1 cellular context compared by ENCODE assay signal in genomic region chr16:10870137-10870776, GRCh38.
A peak's percentile ranks its signal among the peaks of the same experiment; 100 is the strongest.
TF ChIP-seq lines count a peak whose summit lies in the region.

No MANE protein-coding gene starts in this region.

TF ChIP-seq in HepG2, 621 proteins besides CTCF, POLR2A, EP300 and RAD21 (continued from another document):
- TF ChIP-seq TFAP4 (IDR thresholded peaks at IDR 0.05; ENCODE audit: borderline replicate concordance, low read depth) (peak; percentile 52; the same call in 1 of the 2 replicates), ZBTB7B (CRISPR knock-in tag; IDR thresholded peaks at IDR 0.05) (peak; percentile 38; the same call in 1 of the 2 replicates), NR2F6 (IDR thresholded peaks at IDR 0.05) (peak; percentile 70), NR2F6 (CRISPR knock-in tag; IDR thresholded peaks at IDR 0.05) (peak; percentile 65), ZNF253 (CRISPR knock-in tag; IDR thresholded peaks at IDR 0.05; ENCODE audit: borderline replicate concordance) (no peak), ZFP37 (CRISPR knock-in tag; IDR thresholded peaks at IDR 0.05; ENCODE audit: borderline replicate concordance) (0 out of 2 replicates have a peak, but pooled peaks have one; percentile 36), ZFX (CRISPR knock-in tag; IDR thresholded peaks at IDR 0.05; ENCODE audit: low read depth) (no peak), STAG1 (CRISPR knock-in tag; IDR thresholded peaks at IDR 0.05) (no peak), RCOR2 (CRISPR knock-in tag; IDR thresholded peaks at IDR 0.05) (0 out of 2 replicates have a peak, but pooled peaks have one; percentile 18)
- TF ChIP-seq, protein P1, sequence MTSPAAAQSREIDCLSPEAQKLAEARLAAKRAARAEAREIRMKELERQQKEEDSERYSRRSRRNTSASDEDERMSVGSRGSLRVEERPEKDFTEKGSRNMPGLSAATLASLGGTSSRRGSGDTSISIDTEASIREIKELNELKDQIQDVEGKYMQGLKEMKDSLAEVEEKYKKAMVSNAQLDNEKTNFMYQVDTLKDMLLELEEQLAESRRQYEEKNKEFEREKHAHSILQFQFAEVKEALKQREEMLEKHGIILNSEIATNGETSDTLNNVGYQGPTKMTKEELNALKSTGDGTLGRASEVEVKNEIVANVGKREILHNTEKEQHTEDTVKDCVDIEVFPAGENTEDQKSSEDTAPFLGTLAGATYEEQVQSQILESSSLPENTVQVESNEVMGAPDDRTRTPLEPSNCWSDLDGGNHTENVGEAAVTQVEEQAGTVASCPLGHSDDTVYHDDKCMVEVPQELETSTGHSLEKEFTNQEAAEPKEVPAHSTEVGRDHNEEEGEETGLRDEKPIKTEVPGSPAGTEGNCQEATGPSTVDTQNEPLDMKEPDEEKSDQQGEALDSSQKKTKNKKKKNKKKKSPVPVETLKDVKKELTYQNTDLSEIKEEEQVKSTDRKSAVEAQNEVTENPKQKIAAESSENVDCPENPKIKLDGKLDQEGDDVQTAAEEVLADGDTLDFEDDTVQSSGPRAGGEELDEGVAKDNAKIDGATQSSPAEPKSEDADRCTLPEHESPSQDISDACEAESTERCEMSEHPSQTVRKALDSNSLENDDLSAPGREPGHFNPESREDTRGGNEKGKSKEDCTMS (CRISPR knock-in tag; conservative IDR thresholded peaks at IDR 0.05), result no peak
- TF ChIP-seq, protein P2, sequence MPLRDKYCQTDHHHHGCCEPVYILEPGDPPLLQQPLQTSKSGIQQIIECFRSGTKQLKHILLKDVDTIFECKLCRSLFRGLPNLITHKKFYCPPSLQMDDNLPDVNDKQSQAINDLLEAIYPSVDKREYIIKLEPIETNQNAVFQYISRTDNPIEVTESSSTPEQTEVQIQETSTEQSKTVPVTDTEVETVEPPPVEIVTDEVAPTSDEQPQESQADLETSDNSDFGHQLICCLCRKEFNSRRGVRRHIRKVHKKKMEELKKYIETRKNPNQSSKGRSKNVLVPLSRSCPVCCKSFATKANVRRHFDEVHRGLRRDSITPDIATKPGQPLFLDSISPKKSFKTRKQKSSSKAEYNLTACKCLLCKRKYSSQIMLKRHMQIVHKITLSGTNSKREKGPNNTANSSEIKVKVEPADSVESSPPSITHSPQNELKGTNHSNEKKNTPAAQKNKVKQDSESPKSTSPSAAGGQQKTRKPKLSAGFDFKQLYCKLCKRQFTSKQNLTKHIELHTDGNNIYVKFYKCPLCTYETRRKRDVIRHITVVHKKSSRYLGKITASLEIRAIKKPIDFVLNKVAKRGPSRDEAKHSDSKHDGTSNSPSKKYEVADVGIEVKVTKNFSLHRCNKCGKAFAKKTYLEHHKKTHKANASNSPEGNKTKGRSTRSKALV (CRISPR knock-in tag; IDR thresholded peaks at IDR 0.05), result 0 out of 2 replicates have a peak, but pooled peaks have one; percentile 40
- TF ChIP-seq, protein P3, sequence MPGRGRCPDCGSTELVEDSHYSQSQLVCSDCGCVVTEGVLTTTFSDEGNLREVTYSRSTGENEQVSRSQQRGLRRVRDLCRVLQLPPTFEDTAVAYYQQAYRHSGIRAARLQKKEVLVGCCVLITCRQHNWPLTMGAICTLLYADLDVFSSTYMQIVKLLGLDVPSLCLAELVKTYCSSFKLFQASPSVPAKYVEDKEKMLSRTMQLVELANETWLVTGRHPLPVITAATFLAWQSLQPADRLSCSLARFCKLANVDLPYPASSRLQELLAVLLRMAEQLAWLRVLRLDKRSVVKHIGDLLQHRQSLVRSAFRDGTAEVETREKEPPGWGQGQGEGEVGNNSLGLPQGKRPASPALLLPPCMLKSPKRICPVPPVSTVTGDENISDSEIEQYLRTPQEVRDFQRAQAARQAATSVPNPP (CRISPR knock-in tag; IDR thresholded peaks at IDR 0.05), result no peak
- TF ChIP-seq, protein P4, sequence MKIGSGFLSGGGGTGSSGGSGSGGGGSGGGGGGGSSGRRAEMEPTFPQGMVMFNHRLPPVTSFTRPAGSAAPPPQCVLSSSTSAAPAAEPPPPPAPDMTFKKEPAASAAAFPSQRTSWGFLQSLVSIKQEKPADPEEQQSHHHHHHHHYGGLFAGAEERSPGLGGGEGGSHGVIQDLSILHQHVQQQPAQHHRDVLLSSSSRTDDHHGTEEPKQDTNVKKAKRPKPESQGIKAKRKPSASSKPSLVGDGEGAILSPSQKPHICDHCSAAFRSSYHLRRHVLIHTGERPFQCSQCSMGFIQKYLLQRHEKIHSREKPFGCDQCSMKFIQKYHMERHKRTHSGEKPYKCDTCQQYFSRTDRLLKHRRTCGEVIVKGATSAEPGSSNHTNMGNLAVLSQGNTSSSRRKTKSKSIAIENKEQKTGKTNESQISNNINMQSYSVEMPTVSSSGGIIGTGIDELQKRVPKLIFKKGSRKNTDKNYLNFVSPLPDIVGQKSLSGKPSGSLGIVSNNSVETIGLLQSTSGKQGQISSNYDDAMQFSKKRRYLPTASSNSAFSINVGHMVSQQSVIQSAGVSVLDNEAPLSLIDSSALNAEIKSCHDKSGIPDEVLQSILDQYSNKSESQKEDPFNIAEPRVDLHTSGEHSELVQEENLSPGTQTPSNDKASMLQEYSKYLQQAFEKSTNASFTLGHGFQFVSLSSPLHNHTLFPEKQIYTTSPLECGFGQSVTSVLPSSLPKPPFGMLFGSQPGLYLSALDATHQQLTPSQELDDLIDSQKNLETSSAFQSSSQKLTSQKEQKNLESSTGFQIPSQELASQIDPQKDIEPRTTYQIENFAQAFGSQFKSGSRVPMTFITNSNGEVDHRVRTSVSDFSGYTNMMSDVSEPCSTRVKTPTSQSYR (CRISPR knock-in tag; IDR thresholded peaks at IDR 0.05; ENCODE audit: borderline replicate concordance), result no peak
